Comparison of ENCODE assay signal across 8 cellular contexts in genomic region chr1:58780586-58781452, GRCh38. TPM values are rescaled to one million over a fixed set of nuclear protein-coding genes. Genes with fewer than 3 reads are reported as not detected.
DNase-seq lines count a peak whose midpoint lies in the region; ATAC-seq and TF ChIP-seq lines count a peak whose summit lies in the region.

No MANE protein-coding gene starts in this region.

- H3K4me1 Mint-ChIP-seq in central memory CD8-positive, alpha-beta T cell = peaks cover 32% of the 10 kb centered on the region

- H3K4me3 ChIP-seq in DND-41 (ENCODE audit: low read depth in 1 of 2, low read length in 2 of 2) (peak overlapping the region in 1 of 2 experiments; percentile 89; a peak in 1 of 4 replicates), mucosa of descending colon (peak overlapping the region; percentile 97)

- peak overlapping the region; percentile 99 for H3K27ac Mint-ChIP-seq in central memory CD8-positive, alpha-beta T cell (ENCODE audit: low read depth)

- intact Hi-C loops in mucosa of descending colon (cut with DNase I, micrococcal nuclease) = loop anchor here (5.0 to 10.0 kb wide), 3 partner anchors 116 to 914 kb away; no protein-coding TSS in a partner anchor

- H3K36me3 ChIP-seq in DND-41 (ENCODE audit: insufficient read depth, low read length) (peaks cover 5% of the 10 kb centered on the region; the same call in 1 of the 2 replicates), mucosa of descending colon (ENCODE audit: low read depth) (peaks cover 4% of the 10 kb centered on the region)

- no peaks in the 10 kb centered on the region for H3K9me3 ChIP-seq in DND-41 (ENCODE audit: insufficient read depth, low read length, severe bottlenecking)
- no peaks in the 10 kb centered on the region for H3K9me3 ChIP-seq in mucosa of descending colon

- peaks cover 6% of the 10 kb centered on the region for H3K27me3 ChIP-seq in DND-41 (ENCODE audit: insufficient read depth, low read length, poor library complexity)

- no peak overlapping the region for H2AFZ ChIP-seq in DND-41 (ENCODE audit: low read depth, low read length)

- no peaks in the 10 kb centered on the region for H3K9me3 Mint-ChIP-seq in central memory CD8-positive, alpha-beta T cell

- ATAC-seq in DND-41 (ENCODE audit: insufficient read depth, low read depth) (no peak), mucosa of descending colon (no peak), HG02759 (IDR thresholded peaks at IDR 0.05; ENCODE audit: unreplicated experiment) (no peak)
- no peak for ATAC-seq in central memory CD8-positive, alpha-beta T cell (replicated peaks; ENCODE audit: extremely low read depth, poor library complexity, severe bottlenecking)

- DNase-seq in DND-41 (no peak), NCI-H146 treated with DMSO at 0.1 percent for 48 hours (lab: John Stamatoyannopoulos, UW; ENCODE audit: unreplicated experiment) (peak; percentile 73), mucosa of descending colon (no peak), cerebellar nuclear complex (lab: John Stamatoyannopoulos, UW) (no peak), islet precursor cell (no peak)
- peak in 1 of 2 donors; percentile 46 for DNase-seq in central memory CD8-positive, alpha-beta T cell (ENCODE audit: low spot score in 2 of 2)
- no peak for DNase-seq in stimulated activated CD4-positive, alpha-beta T cell treated with anti-CD3 and anti-CD28 coated beads, Interleukin-2, amount 100 ng/mL, for 24 hours

- no peak for TF ChIP-seq CTCF in DND-41 (IDR thresholded peaks at IDR 0.05; ENCODE audit: borderline replicate concordance, extremely low read depth, low read length, poor library complexity, severe bottlenecking)
- no peak for TF ChIP-seq CTCF in mucosa of descending colon (IDR thresholded peaks at IDR 0.05)

- H4K20me1 ChIP-seq in DND-41 (ENCODE audit: insufficient read depth, low read length) = peaks cover 12% of the 10 kb centered on the region

- H3K4me2 ChIP-seq in DND-41 (ENCODE audit: insufficient read depth, low read length) = peak overlapping the region; percentile 87

- peaks cover 8% of the 10 kb centered on the region for H3K27me3 Mint-ChIP-seq in central memory CD8-positive, alpha-beta T cell

- no peak overlapping the region for H3K27ac ChIP-seq in DND-41 (ENCODE audit: low read length)

- H3K36me3 Mint-ChIP-seq in central memory CD8-positive, alpha-beta T cell (ENCODE audit: insufficient read depth) = peaks cover 59% of the 10 kb centered on the region

- H3K4me3 Mint-ChIP-seq in central memory CD8-positive, alpha-beta T cell = peak overlapping the region; percentile 89

- H3K79me2 ChIP-seq in DND-41 (ENCODE audit: insufficient read depth, low read length) = peaks cover 17% of the 10 kb centered on the region

- peaks cover 37% of the 10 kb centered on the region for H3K4me1 ChIP-seq in DND-41 (ENCODE audit: insufficient read depth, low read length)
- H3K4me1 ChIP-seq in mucosa of descending colon (ENCODE audit: low read depth) = peaks cover 10% of the 10 kb centered on the region

- no peak overlapping the region for H3K9ac ChIP-seq in DND-41 (ENCODE audit: low read depth, low read length)

RNA-seq across cellular contexts. Expression of gene JUN, which starts 3.0 kb away (rescaled TPM):
- total RNA-seq in mucosa of descending colon = 100 to 1,000 TPM; 138 to 303 (median 153) TPM
